ENCODE assay signal across 9 cellular contexts in the genomic region with DNA sequence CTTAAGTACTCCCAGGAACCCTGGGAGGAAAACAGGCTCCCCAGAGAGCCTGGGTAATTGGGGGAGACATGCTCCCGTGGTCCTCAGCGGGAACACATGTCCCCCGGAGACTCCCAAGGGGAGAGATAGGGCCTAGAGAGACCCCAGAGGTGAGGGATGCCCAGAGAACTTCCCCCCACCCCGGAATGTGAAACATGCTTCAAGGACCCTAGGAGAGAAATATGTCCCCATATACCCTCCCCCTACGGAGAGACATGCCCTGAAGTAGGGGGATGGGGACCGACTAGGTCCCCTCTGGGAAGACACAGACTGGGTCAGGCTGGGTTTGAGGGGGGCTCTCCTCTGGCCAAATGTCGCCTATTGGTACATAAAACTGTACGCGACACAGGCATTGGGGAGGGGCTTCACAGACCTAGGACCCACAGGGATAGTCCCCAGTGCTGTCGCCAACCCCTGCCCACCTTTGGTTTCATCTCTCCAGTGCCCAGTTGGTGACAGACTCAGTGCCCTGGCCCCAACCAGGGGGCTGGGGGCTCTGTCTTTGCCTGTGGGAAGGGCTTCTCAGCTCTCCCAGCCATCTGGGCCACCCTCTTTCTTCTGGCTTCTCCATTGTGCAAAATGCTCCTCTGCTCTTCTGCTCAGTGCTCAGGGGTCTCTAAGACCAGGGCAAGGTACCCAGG. TPM values are rescaled to one million over a fixed set of nuclear protein-coding genes. Genes with fewer than 3 reads are reported as not detected.
DNase-seq lines count a peak whose midpoint lies in the region; ATAC-seq and TF ChIP-seq lines count a peak whose summit lies in the region.
"Had no signal": no experiment of that assay in that cellular context is flagged by ENCODE, and none has a peak within 500 bp of the region (broad histone marks: within the 10 kb centered on the region; RNA-seq: fewer than 3 reads in every experiment).

No MANE protein-coding gene starts in this region.

- H3K27ac ChIP-seq in RWPE2 (ENCODE audit: poor library complexity, severe bottlenecking) (peak overlapping the region; percentile 99), skeletal muscle tissue (ENCODE audit: low read depth, low read length) (peak overlapping the region; percentile 58)

- H3K4me3 ChIP-seq in RWPE2 (ENCODE audit: severe bottlenecking) (no peak overlapping the region), skeletal muscle tissue (ENCODE audit: low read length in 3 of 3) (peak overlapping the region in 1 of 3 donors; percentile 30)

- no peaks in the 10 kb centered on the region for H3K36me3 ChIP-seq in RWPE2 (ENCODE audit: low read depth)
- H3K36me3 ChIP-seq in skeletal muscle tissue (ENCODE audit: control insufficient read depth in 3 of 3, insufficient read depth in 3 of 3, low read length in 3 of 3): no peaks in the 10 kb centered on the region

- H3K27me3 ChIP-seq in RWPE2 (ENCODE audit: insufficient read depth, poor library complexity, severe bottlenecking): no peaks in the 10 kb centered on the region
- peaks cover 4 to 32% (median 7%) of the 10 kb centered on the region in 3 donors for H3K27me3 ChIP-seq in skeletal muscle tissue (ENCODE audit: control insufficient read depth in 3 of 3, insufficient read depth in 3 of 3, low read length in 3 of 3)

- no peaks in the 10 kb centered on the region for H3K36me3 Mint-ChIP-seq in activated CD4-positive, alpha-beta T cell treated with anti-CD3 and anti-CD28 coated beads, Interleukin-2, amount 10 ng/mL, durations not matched to agents 7 days and 5 days (ENCODE audit: low read depth)
- H3K36me3 Mint-ChIP-seq in glutamatergic neuron (ENCODE audit: unreplicated experiment): no peaks in the 10 kb centered on the region

- no peak overlapping the region for H3K27ac Mint-ChIP-seq in activated CD4-positive, alpha-beta T cell treated with anti-CD3 and anti-CD28 coated beads, Interleukin-2, amount 10 ng/mL, durations not matched to agents 7 days and 5 days
- H3K27ac Mint-ChIP-seq in glutamatergic neuron (ENCODE audit: unreplicated experiment): no peak overlapping the region

- ATAC-seq in RWPE2 (ENCODE audit: low read depth) (no peak), GM19328 (IDR thresholded peaks at IDR 0.05; ENCODE audit: unreplicated experiment) (no peak), HG03045 (IDR thresholded peaks at IDR 0.05; ENCODE audit: unreplicated experiment) (no peak)

- POLR2A ChIA-PET in activated CD4-positive, alpha-beta T cell treated with anti-CD3 and anti-CD28 coated beads, Interleukin-2, amount 10 ng/mL, durations not matched to agents 7 days and 5 days (lab: Charles Lee): interaction anchor here (0.6 kb wide), 1 partner anchor 14 kb away, joined by 3 read pairs; no protein-coding TSS in a partner anchor

- no peak for DNase-seq in activated CD4-positive, alpha-beta T cell treated with anti-CD3 and anti-CD28 coated beads, Interleukin-2, amount 10 ng/mL, durations not matched to agents 7 days and 5 days
- no peak for DNase-seq in activated CD4-positive, alpha-beta T cell treated with anti-CD3 and anti-CD28 coated beads for 1 hour
- DNase-seq in RWPE2 (ENCODE audit: low spot score) (no peak), glutamatergic neuron (no peak), NCI-H345 treated with DMSO at 0.1 percent for 48 hours (lab: John Stamatoyannopoulos, UW; ENCODE audit: unreplicated experiment) (no peak)
- DNase-seq: NCI-H2081 treated with DMSO at 0.1 percent for 48 hours had no signal

- peaks cover 10% of the 10 kb centered on the region for H3K4me1 ChIP-seq in RWPE2 (ENCODE audit: insufficient read depth, poor library complexity, severe bottlenecking)
- H3K4me1 ChIP-seq in skeletal muscle tissue (ENCODE audit: control insufficient read depth in 3 of 3, insufficient read depth in 3 of 3, low read length in 3 of 3): peaks cover 19 to 36% (median 20%) of the 10 kb centered on the region in 3 donors

- no peak overlapping the region for H3K9ac ChIP-seq in skeletal muscle tissue (ENCODE audit: low read depth in 1 of 3, low read length in 3 of 3)

- peak overlapping the region; percentile 44 for H3K4me3 Mint-ChIP-seq in activated CD4-positive, alpha-beta T cell treated with anti-CD3 and anti-CD28 coated beads, Interleukin-2, amount 10 ng/mL, durations not matched to agents 7 days and 5 days
- H3K4me3 Mint-ChIP-seq in glutamatergic neuron (ENCODE audit: unreplicated experiment): peak overlapping the region; percentile 66

- peaks cover 2% of the 10 kb centered on the region for H3K27me3 Mint-ChIP-seq in activated CD4-positive, alpha-beta T cell treated with anti-CD3 and anti-CD28 coated beads, Interleukin-2, amount 10 ng/mL, durations not matched to agents 7 days and 5 days
- H3K27me3 Mint-ChIP-seq in glutamatergic neuron (ENCODE audit: unreplicated experiment): peaks cover 15% of the 10 kb centered on the region

- TF ChIP-seq CTCF in RWPE2 (IDR thresholded peaks at IDR 0.05; ENCODE audit: poor library complexity, severe bottlenecking) (no peak), glutamatergic neuron (IDR thresholded peaks at IDR 0.05; ENCODE audit: partially characterized antibody, unreplicated experiment) (no peak)

- CTCF ChIA-PET in activated CD4-positive, alpha-beta T cell treated with anti-CD3 and anti-CD28 coated beads, Interleukin-2, amount 10 ng/mL, durations not matched to agents 7 days and 5 days (lab: Charles Lee): no interaction called here

- no peaks in the 10 kb centered on the region for H3K9me3 ChIP-seq in RWPE2 (ENCODE audit: severe bottlenecking)
- H3K9me3 ChIP-seq in skeletal muscle tissue (ENCODE audit: control insufficient read depth in 3 of 3, low read length in 3 of 3): no peaks in the 10 kb centered on the region

- no peaks in the 10 kb centered on the region for H3K9me3 Mint-ChIP-seq in activated CD4-positive, alpha-beta T cell treated with anti-CD3 and anti-CD28 coated beads, Interleukin-2, amount 10 ng/mL, durations not matched to agents 7 days and 5 days
- peaks cover 2% of the 10 kb centered on the region for H3K9me3 Mint-ChIP-seq in glutamatergic neuron (ENCODE audit: unreplicated experiment)

- peaks cover 13% of the 10 kb centered on the region for H3K4me1 Mint-ChIP-seq in activated CD4-positive, alpha-beta T cell treated with anti-CD3 and anti-CD28 coated beads, Interleukin-2, amount 10 ng/mL, durations not matched to agents 7 days and 5 days
- H3K4me1 Mint-ChIP-seq in glutamatergic neuron (ENCODE audit: low read depth, unreplicated experiment): peaks cover 10% of the 10 kb centered on the region

RNA-seq across cellular contexts. Expression of gene PCDH1, which starts 26.9 kb away (rescaled TPM):
- not detected for total RNA-seq in activated CD4-positive, alpha-beta T cell treated with anti-CD3 and anti-CD28 coated beads, Interleukin-2, amount 10 ng/mL, durations not matched to agents 7 days and 5 days
- 7.9 TPM for total RNA-seq in glutamatergic neuron (ENCODE audit: unreplicated experiment)
- total RNA-seq in skeletal muscle tissue: 20.9 TPM
